In the genomic region with DNA sequence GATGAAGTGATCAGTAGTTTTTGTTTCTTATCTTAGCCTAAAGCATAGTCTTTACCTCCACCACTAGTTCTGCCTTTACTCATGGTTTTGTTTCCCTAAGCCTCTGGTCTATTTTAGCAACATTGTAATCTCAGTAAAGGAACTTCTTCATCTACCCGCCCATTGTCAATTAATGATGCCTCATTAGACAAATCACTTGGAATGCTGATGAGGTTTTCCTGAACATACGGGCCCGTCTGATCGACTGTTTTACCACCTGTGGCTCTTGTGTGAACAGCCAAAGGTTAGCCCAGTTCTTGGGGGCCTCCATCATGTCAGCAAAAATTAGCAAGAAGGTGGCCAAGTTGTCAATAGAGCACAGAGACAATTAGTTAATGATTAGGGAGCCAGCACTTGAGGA, we compare ENCODE assay signal across 34 cellular contexts.
"Had no signal": no experiment of that assay in that cellular context is flagged by ENCODE, and none has a peak within 500 bp of the region (broad histone marks: within the 10 kb centered on the region; RNA-seq: fewer than 3 reads in every experiment).

No MANE protein-coding gene starts in this region.

- DNase-seq: activated CD4-positive, alpha-beta memory T cell treated with anti-CD3 and anti-CD28 coated beads for 36 hours; activated CD4-positive, alpha-beta T cell treated with anti-CD3 and anti-CD28 coated beads for 36 hours; activated CD4-positive, alpha-beta T cell treated with anti-CD3 and anti-CD28 coated beads, Interleukin-2, amount 10 ng/mL, durations not matched to agents 24 days and 14 days; activated CD4-positive, CD25-positive, alpha-beta regulatory T cell; activated CD4-positive, CD25-positive, alpha-beta regulatory T cell treated with anti-CD3 and anti-CD28 coated beads, Interleukin-2, amount 50 U/mL, for 72 hours; activated CD8-positive, alpha-beta memory T cell treated with anti-CD3 and anti-CD28 coated beads, Interleukin-2, amount 10 ng/mL, durations not matched to agents 7 days and 5 days; activated CD8-positive, alpha-beta memory T cell treated with anti-CD3 and anti-CD28 coated beads, Interleukin-2, amount 50 U/mL, for 4 hours; activated CD8-positive, alpha-beta T cell treated with anti-CD3 and anti-CD28 coated beads, Interleukin-2, amount 10 ng/mL, durations not matched to agents 7 days and 5 days; activated effector memory CD4-positive, alpha-beta T cell treated with anti-CD3 and anti-CD28 coated beads, Interleukin-2, amount 50 U/mL, for 16 hours; activated naive CD4-positive, alpha-beta T cell treated with anti-CD3 and anti-CD28 coated beads for 36 hours; activated naive CD8-positive, alpha-beta T cell treated with anti-CD3 and anti-CD28 coated beads for 36 hours; activated naive CD8-positive, alpha-beta T cell treated with anti-CD3 and anti-CD28 coated beads, Interleukin-2, amount 50 U/mL, for 24 hours; activated T-cell treated with anti-CD3 and anti-CD28 coated beads, Interleukin-2, amount 50 U/mL, for 1 hour; activated T-cell treated with anti-CD3 and anti-CD28 coated beads, Interleukin-2, amount 50 U/mL, for 48 hours; adrenal gland; amygdala; aorta; body of pancreas; caudate nucleus; cortex of kidney; dermis blood vessel endothelial cell; effector CD4-positive, alpha-beta T cell; effector memory CD8-positive, alpha-beta T cell; erythroblast; foreskin keratinocyte; head of caudate nucleus; hippocampal formation; T1000 had no signal

- H3K4me3 Mint-ChIP-seq: activated CD4-positive, alpha-beta memory T cell treated with anti-CD3 and anti-CD28 coated beads for 36 hours; activated CD4-positive, alpha-beta T cell treated with anti-CD3 and anti-CD28 coated beads for 36 hours; activated CD4-positive, alpha-beta T cell treated with anti-CD3 and anti-CD28 coated beads, Interleukin-2, amount 10 ng/mL, durations not matched to agents 24 days and 14 days; activated CD8-positive, alpha-beta memory T cell treated with anti-CD3 and anti-CD28 coated beads, Interleukin-2, amount 10 ng/mL, durations not matched to agents 7 days and 5 days; activated CD8-positive, alpha-beta T cell treated with anti-CD3 and anti-CD28 coated beads, Interleukin-2, amount 10 ng/mL, durations not matched to agents 7 days and 5 days; activated naive CD4-positive, alpha-beta T cell treated with anti-CD3 and anti-CD28 coated beads for 36 hours; activated naive CD4-positive, alpha-beta T cell treated with anti-CD3 and anti-CD28 coated beads, Interleukin-2, amount 50 U/mL, for 24 hours; activated naive CD8-positive, alpha-beta T cell treated with anti-CD3 and anti-CD28 coated beads for 36 hours; activated naive CD8-positive, alpha-beta T cell treated with anti-CD3 and anti-CD28 coated beads, Interleukin-2, amount 50 U/mL, for 24 hours; activated T-helper 1 cell treated with anti-CD3 and anti-CD28 coated beads, Interleukin-12 subunit alpha, Interleukin-12 subunit beta, Interleukin-2, Interleukin-4 antibody, amounts not matched to agents 30 ng/mL and 10 ng/mL and 1 ng/mL, durations not matched to agents 14 hours and 24 hours and 36 hours; effector memory CD8-positive, alpha-beta T cell; T-helper 2 cell treated with Interferon-gamma antibody and Interleukin-4, amounts not matched to agents 5 μg/mL and 100 μg/mL, for 36 hours had no signal

- H3K9me3 ChIP-seq: adrenal gland, body of pancreas, esophagus muscularis mucosa, gastroesophageal sphincter had no signal

- H3K4me1 ChIP-seq: adrenal gland, esophagus muscularis mucosa, foreskin keratinocyte, gastroesophageal sphincter had no signal

- H3K27ac ChIP-seq: adrenal gland, body of pancreas, esophagus muscularis mucosa, foreskin keratinocyte, gastroesophageal sphincter had no signal

- ATAC-seq: activated CD4-positive, alpha-beta T cell treated with anti-CD3 and anti-CD28 coated beads for 36 hours; activated CD8-positive, alpha-beta memory T cell treated with anti-CD3 and anti-CD28 coated beads, Interleukin-2, amount 10 ng/mL, durations not matched to agents 7 days and 5 days; activated CD8-positive, alpha-beta T cell treated with anti-CD3 and anti-CD28 coated beads, Interleukin-2, amount 10 ng/mL, durations not matched to agents 7 days and 5 days; activated naive CD8-positive, alpha-beta T cell treated with anti-CD3 and anti-CD28 coated beads, Interleukin-2, amount 50 U/mL, for 24 hours; body of pancreas; effector memory CD8-positive, alpha-beta T cell; foreskin keratinocyte; gastroesophageal sphincter had no signal

- H3K36me3 Mint-ChIP-seq: activated CD4-positive, alpha-beta memory T cell treated with anti-CD3 and anti-CD28 coated beads for 36 hours; activated CD8-positive, alpha-beta memory T cell treated with anti-CD3 and anti-CD28 coated beads, Interleukin-2, amount 10 ng/mL, durations not matched to agents 7 days and 5 days; activated naive CD4-positive, alpha-beta T cell treated with anti-CD3 and anti-CD28 coated beads, Interleukin-2, amount 50 U/mL, for 24 hours; activated naive CD8-positive, alpha-beta T cell treated with anti-CD3 and anti-CD28 coated beads for 36 hours had no signal

- H3K27me3 ChIP-seq: adrenal gland, body of pancreas, esophagus muscularis mucosa, foreskin keratinocyte, gastroesophageal sphincter had no signal

- H3K4me1 Mint-ChIP-seq: activated CD4-positive, alpha-beta T cell treated with anti-CD3 and anti-CD28 coated beads for 36 hours; activated CD4-positive, alpha-beta T cell treated with anti-CD3 and anti-CD28 coated beads, Interleukin-2, amount 10 ng/mL, durations not matched to agents 24 days and 14 days; activated CD8-positive, alpha-beta memory T cell treated with anti-CD3 and anti-CD28 coated beads, Interleukin-2, amount 10 ng/mL, durations not matched to agents 7 days and 5 days; activated naive CD4-positive, alpha-beta T cell treated with anti-CD3 and anti-CD28 coated beads, Interleukin-2, amount 50 U/mL, for 24 hours; activated naive CD8-positive, alpha-beta T cell treated with anti-CD3 and anti-CD28 coated beads for 36 hours; activated naive CD8-positive, alpha-beta T cell treated with anti-CD3 and anti-CD28 coated beads, Interleukin-2, amount 50 U/mL, for 24 hours had no signal

- H3K9me3 Mint-ChIP-seq: activated CD4-positive, alpha-beta T cell treated with anti-CD3 and anti-CD28 coated beads, Interleukin-2, amount 10 ng/mL, durations not matched to agents 24 days and 14 days; activated naive CD4-positive, alpha-beta T cell treated with anti-CD3 and anti-CD28 coated beads for 36 hours; activated naive CD4-positive, alpha-beta T cell treated with anti-CD3 and anti-CD28 coated beads, Interleukin-2, amount 50 U/mL, for 24 hours; activated T-helper 1 cell treated with anti-CD3 and anti-CD28 coated beads, Interleukin-12 subunit alpha, Interleukin-12 subunit beta, Interleukin-2, Interleukin-4 antibody, amounts not matched to agents 30 ng/mL and 10 ng/mL and 1 ng/mL, durations not matched to agents 14 hours and 24 hours and 36 hours; T-helper 2 cell treated with Interferon-gamma antibody and Interleukin-4, amounts not matched to agents 5 μg/mL and 100 μg/mL, for 36 hours had no signal

- H3K27me3 Mint-ChIP-seq: activated CD4-positive, alpha-beta memory T cell treated with anti-CD3 and anti-CD28 coated beads for 36 hours; activated CD4-positive, alpha-beta T cell treated with anti-CD3 and anti-CD28 coated beads for 36 hours; activated CD4-positive, alpha-beta T cell treated with anti-CD3 and anti-CD28 coated beads, Interleukin-2, amount 10 ng/mL, durations not matched to agents 24 days and 14 days; activated CD8-positive, alpha-beta memory T cell treated with anti-CD3 and anti-CD28 coated beads, Interleukin-2, amount 10 ng/mL, durations not matched to agents 7 days and 5 days; activated naive CD8-positive, alpha-beta T cell treated with anti-CD3 and anti-CD28 coated beads, Interleukin-2, amount 50 U/mL, for 24 hours; effector memory CD8-positive, alpha-beta T cell had no signal

- H3K27ac Mint-ChIP-seq: activated CD4-positive, alpha-beta memory T cell treated with anti-CD3 and anti-CD28 coated beads for 36 hours; activated CD4-positive, alpha-beta T cell treated with anti-CD3 and anti-CD28 coated beads for 36 hours; activated CD4-positive, alpha-beta T cell treated with anti-CD3 and anti-CD28 coated beads, Interleukin-2, amount 10 ng/mL, durations not matched to agents 24 days and 14 days; activated CD8-positive, alpha-beta memory T cell treated with anti-CD3 and anti-CD28 coated beads, Interleukin-2, amount 10 ng/mL, durations not matched to agents 7 days and 5 days; activated CD8-positive, alpha-beta T cell treated with anti-CD3 and anti-CD28 coated beads, Interleukin-2, amount 10 ng/mL, durations not matched to agents 7 days and 5 days; activated naive CD4-positive, alpha-beta T cell treated with anti-CD3 and anti-CD28 coated beads for 36 hours; activated naive CD4-positive, alpha-beta T cell treated with anti-CD3 and anti-CD28 coated beads, Interleukin-2, amount 50 U/mL, for 24 hours; activated naive CD8-positive, alpha-beta T cell treated with anti-CD3 and anti-CD28 coated beads for 36 hours; activated naive CD8-positive, alpha-beta T cell treated with anti-CD3 and anti-CD28 coated beads, Interleukin-2, amount 50 U/mL, for 24 hours; activated T-helper 1 cell treated with anti-CD3 and anti-CD28 coated beads, Interleukin-12 subunit alpha, Interleukin-12 subunit beta, Interleukin-2, Interleukin-4 antibody, amounts not matched to agents 30 ng/mL and 10 ng/mL and 1 ng/mL, durations not matched to agents 14 hours and 24 hours and 36 hours; activated T-helper 2 cell treated with anti-CD3 and anti-CD28 coated beads, Interferon-gamma antibody, Interleukin-2, Interleukin-4, amounts not matched to agents 10 μg/mL and 5 μg/mL and 100 μg/mL, durations not matched to agents 14 hours and 24 hours and 36 hours; effector memory CD8-positive, alpha-beta T cell; T-helper 2 cell treated with Interferon-gamma antibody and Interleukin-4, amounts not matched to agents 5 μg/mL and 100 μg/mL, for 36 hours had no signal
